1 cellular context compared by ENCODE assay signal in genomic region chr20:57202309-57202708, GRCh38.
TF ChIP-seq lines count a peak whose summit lies in the region.

No MANE protein-coding gene starts in this region.

TF ChIP-seq in H1, 55 proteins besides CTCF, POLR2A, EP300 and RAD21 (continued from another document):
- TF ChIP-seq CHD7 (IDR thresholded peaks at IDR 0.05; ENCODE audit: insufficient replicate concordance, low read length) (no peak), BACH1 (IDR thresholded peaks at IDR 0.05; ENCODE audit: low read length) (no peak), SP1 (IDR thresholded peaks at IDR 0.05; ENCODE audit: low read depth, low read length) (no peak), PHF8 (conservative IDR thresholded peaks at IDR 0.05; ENCODE audit: low read depth, low read length) (no peak), MAX (IDR thresholded peaks at IDR 0.05) (no peak), ZNF274 (IDR thresholded peaks at IDR 0.05; ENCODE audit: borderline replicate concordance, extremely low read depth, low read length) (no peak), RNF2 (IDR thresholded peaks at IDR 0.05; ENCODE audit: borderline replicate concordance, low read depth, low read length, missing control alignments, poor library complexity, severe bottlenecking) (no peak), SAP30 (IDR thresholded peaks at IDR 0.05; ENCODE audit: insufficient read depth, insufficient replicate concordance, low read length) (no peak), TCF12 (IDR thresholded peaks at IDR 0.05; ENCODE audit: low read depth, low read length) (no peak), NRF1 (IDR thresholded peaks at IDR 0.05; ENCODE audit: low read depth, low read length) (no peak), SIRT6 (IDR thresholded peaks at IDR 0.05; ENCODE audit: low read length) (no peak), USF2 (IDR thresholded peaks at IDR 0.05; ENCODE audit: low read length) (no peak), CBX8 (IDR thresholded peaks at IDR 0.05; ENCODE audit: borderline replicate concordance, low read depth, low read length) (no peak), TBP (IDR thresholded peaks at IDR 0.05; ENCODE audit: low read depth, low read length) (no peak)
